ENCODE assay signal across 19 cellular contexts in the genomic region with DNA sequence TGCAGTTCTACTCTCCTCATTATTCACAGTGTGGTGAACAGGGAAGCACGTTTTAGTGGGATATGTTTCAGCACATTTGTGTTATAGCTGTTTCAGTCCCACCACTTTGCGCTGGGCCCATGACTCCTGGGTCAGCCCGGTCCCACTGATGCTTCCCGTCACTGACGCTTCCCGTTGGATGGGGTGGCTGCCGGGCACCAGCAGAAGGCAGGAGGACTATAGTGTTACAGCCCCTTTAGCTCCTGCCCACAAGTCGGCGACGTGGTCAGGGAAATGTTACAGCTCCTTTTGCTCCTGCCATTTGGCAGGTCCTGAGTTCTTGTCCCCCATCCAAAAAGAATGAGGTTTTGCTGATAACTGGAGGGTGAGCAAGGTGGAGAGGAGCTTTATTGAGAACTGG.
DNase-seq lines count a peak whose midpoint lies in the region; ATAC-seq and TF ChIP-seq lines count a peak whose summit lies in the region.
"Had no signal": no experiment of that assay in that cellular context is flagged by ENCODE, and none has a peak within 500 bp of the region (broad histone marks: within the 10 kb centered on the region; RNA-seq: fewer than 3 reads in every experiment).

No MANE protein-coding gene starts in this region.

- 51 to 62% methylated on average over 5 to 10 of the region's 10 CpGs for WGBS in testis, 2 donors

- peaks cover 0 to 5% (median 0%) of the 10 kb centered on the region in 3 experiments for H3K9me3 ChIP-seq in naive thymus-derived CD4-positive, alpha-beta T cell (ENCODE audit: control insufficient read depth in 2 of 3, low read length in 3 of 3)
- H3K9me3 ChIP-seq in testis (no peaks in the 10 kb centered on the region), MG63 (no peaks in the 10 kb centered on the region)
- H3K9me3 ChIP-seq: Caco-2 had no signal

- H3K36me3 Mint-ChIP-seq in naive thymus-derived CD4-positive, alpha-beta T cell: no peaks in the 10 kb centered on the region
- H3K36me3 Mint-ChIP-seq: IgD-negative memory B cell had no signal

- no peaks in the 10 kb centered on the region for H3K4me1 Mint-ChIP-seq in stimulated activated naive CD8-positive, alpha-beta T cell treated with anti-CD3 and anti-CD28 coated beads, Interleukin-15, amount 100 ng/mL, for 72 hours
- H3K4me1 Mint-ChIP-seq in naive thymus-derived CD4-positive, alpha-beta T cell: no peaks in the 10 kb centered on the region
- H3K4me1 Mint-ChIP-seq: GM23338, IgD-negative memory B cell had no signal

- H3K27me3 ChIP-seq in naive thymus-derived CD4-positive, alpha-beta T cell (ENCODE audit: control insufficient read depth in 2 of 2, insufficient read depth in 2 of 2, low read length in 2 of 2): no peaks in the 10 kb centered on the region
- H3K27me3 ChIP-seq in testis: no peaks in the 10 kb centered on the region
- H3K27me3 ChIP-seq in MG63: no peaks in the 10 kb centered on the region

- H3K27ac Mint-ChIP-seq in stimulated activated naive CD8-positive, alpha-beta T cell treated with anti-CD3 and anti-CD28 coated beads, Interleukin-15, amount 100 ng/mL, for 72 hours: no peak overlapping the region
- H3K27ac Mint-ChIP-seq in naive thymus-derived CD4-positive, alpha-beta T cell: no peak overlapping the region
- H3K27ac Mint-ChIP-seq: CD4-positive, alpha-beta T cell; GM23338; HFFc6 had no signal

- CTCF ChIA-PET in naive thymus-derived CD4-positive, alpha-beta T cell (lab: Charles Lee): no interaction called here

- no peaks in the 10 kb centered on the region for H3K9me3 Mint-ChIP-seq in stimulated activated naive CD8-positive, alpha-beta T cell treated with anti-CD3 and anti-CD28 coated beads, Interleukin-15, amount 100 ng/mL, for 72 hours
- peaks cover 0 to 22% (median 5%) of the 10 kb centered on the region in 11 donors for H3K9me3 Mint-ChIP-seq in naive thymus-derived CD4-positive, alpha-beta T cell

- ATAC-seq in stimulated activated naive CD8-positive, alpha-beta T cell treated with anti-CD3 and anti-CD28 coated beads, Interleukin-15, Interleukin-2, amounts not matched to agents 100 U/mL and 50 U/mL, for 24 hours: peak; percentile 9
- no peak for ATAC-seq in stimulated activated naive CD8-positive, alpha-beta T cell treated with anti-CD3 and anti-CD28 coated beads, Interleukin-15, amount 100 ng/mL, for 72 hours
- peak; percentile 12 for ATAC-seq in naive thymus-derived CD4-positive, alpha-beta T cell
- ATAC-seq: A549, GM23338, HCT116 had no signal

- TF ChIP-seq POLR2A in testis (IDR thresholded peaks at IDR 0.05): no peak

- DNase-seq in stimulated activated naive CD8-positive, alpha-beta T cell treated with anti-CD3 and anti-CD28 coated beads, Interleukin-15, Interleukin-2, amounts not matched to agents 100 U/mL and 50 U/mL, for 24 hours: no peak
- no peak for DNase-seq in stimulated activated naive CD8-positive, alpha-beta T cell treated with anti-CD3 and anti-CD28 coated beads, Interleukin-15, amount 100 ng/mL, for 72 hours
- no peak for DNase-seq in naive thymus-derived CD4-positive, alpha-beta T cell
- DNase-seq in testis: no peak
- DNase-seq in NCI-H2171 (lab: John Stamatoyannopoulos, UW): no peak
- no peak for DNase-seq in MG63
- DNase-seq in foreskin fibroblast: no peak
- DNase-seq: AML-193; Caco-2; CD4-positive, alpha-beta T cell; GDM1; H7; HFFc6 had no signal

- no peak overlapping the region for H3K27ac ChIP-seq in naive thymus-derived CD4-positive, alpha-beta T cell (ENCODE audit: low read depth, low read length)
- no peak overlapping the region for H3K27ac ChIP-seq in testis
- H3K27ac ChIP-seq: 22Rv1, A549, C4-2B had no signal

- no peaks in the 10 kb centered on the region for H3K36me3 ChIP-seq in naive thymus-derived CD4-positive, alpha-beta T cell (ENCODE audit: control insufficient read depth in 2 of 3, insufficient read depth in 3 of 3, low read length in 3 of 3)
- H3K36me3 ChIP-seq in testis (ENCODE audit: low read depth, missing control alignments) (no peaks in the 10 kb centered on the region), MG63 (no peaks in the 10 kb centered on the region)

- POLR2A ChIA-PET in naive thymus-derived CD4-positive, alpha-beta T cell (lab: Charles Lee): no interaction called here

- intact Hi-C loops in naive thymus-derived CD4-positive, alpha-beta T cell (cut with micrococcal nuclease): no loop called here
- intact Hi-C loops in testis (cut with DNase I; ENCODE audit: low total_unique reads): no loop called here

- no peaks in the 10 kb centered on the region for H3K27me3 Mint-ChIP-seq in stimulated activated naive CD8-positive, alpha-beta T cell treated with anti-CD3 and anti-CD28 coated beads, Interleukin-15, amount 100 ng/mL, for 72 hours
- H3K27me3 Mint-ChIP-seq in naive thymus-derived CD4-positive, alpha-beta T cell: no peaks in the 10 kb centered on the region
- H3K27me3 Mint-ChIP-seq: CD4-positive, alpha-beta T cell; IgD-negative memory B cell had no signal

- no peaks in the 10 kb centered on the region for H3K4me1 ChIP-seq in naive thymus-derived CD4-positive, alpha-beta T cell (ENCODE audit: control insufficient read depth in 2 of 2, insufficient read depth in 2 of 2, low read length in 2 of 2)
- H3K4me1 ChIP-seq in testis: no peaks in the 10 kb centered on the region
- H3K4me1 ChIP-seq: A549, Caco-2 had no signal

- H3K4me3 Mint-ChIP-seq in stimulated activated naive CD8-positive, alpha-beta T cell treated with anti-CD3 and anti-CD28 coated beads, Interleukin-15, amount 100 ng/mL, for 72 hours: no peak overlapping the region
- no peak overlapping the region for H3K4me3 Mint-ChIP-seq in naive thymus-derived CD4-positive, alpha-beta T cell
- H3K4me3 Mint-ChIP-seq: CD4-positive, alpha-beta T cell; GM23338; HFFc6; IgD-negative memory B cell had no signal

- no peak for TF ChIP-seq CTCF in testis (IDR thresholded peaks at IDR 0.05)
- no peak for TF ChIP-seq CTCF in foreskin fibroblast (IDR thresholded peaks at IDR 0.05; ENCODE audit: low read depth, low read length)

- H3K4me3 ChIP-seq in naive thymus-derived CD4-positive, alpha-beta T cell (ENCODE audit: low read length): no peak overlapping the region
- peak overlapping the region; percentile 4 to 26 for H3K4me3 ChIP-seq in testis
- H3K4me3 ChIP-seq in MG63: no peak overlapping the region
- no peak overlapping the region for H3K4me3 ChIP-seq in foreskin fibroblast (ENCODE audit: low read depth in 1 of 2, low read length in 2 of 2)
- H3K4me3 ChIP-seq: A549, GM23338 had no signal

Comparison
In these comparisons a context has a peak if more than half of its experiments do, and no peak if none do; other contexts are left out.
1. H3K4me3 ChIP-seq: peak in testis (2 of 2); none in naive thymus-derived CD4-positive, alpha-beta T cell (single experiment), MG63 (single experiment) and foreskin fibroblast (0 of 2).